ENCODE assay signal across 1 cellular context in genomic region chr4:82422616-82423015, GRCh38.
TF ChIP-seq lines count a peak whose summit lies in the region.

No MANE protein-coding gene starts in this region.

TF ChIP-seq in H1, 55 proteins besides CTCF, POLR2A, EP300 and RAD21:
- TF ChIP-seq CBX5 (IDR thresholded peaks at IDR 0.05; ENCODE audit: low read depth, low read length) (no peak), CHD2 (IDR thresholded peaks at IDR 0.05; ENCODE audit: low read length) (peak; percentile 44; the same call in 1 of the 2 replicates)
TF ChIP-seq in H1: peak in this region for 1.
